ENCODE assay signal across 1 cellular context in genomic region chr6:26026833-26027490, GRCh38.
A peak's percentile ranks its signal among the peaks of the same experiment; 100 is the strongest.
TF ChIP-seq lines count a peak whose summit lies in the region.

No MANE protein-coding gene starts in this region.

TF ChIP-seq in GM23338, 12 proteins besides CTCF, POLR2A, EP300 and RAD21 (continued from another document):
- peak; percentile 79; the same call in 1 of the 2 replicates for TF ChIP-seq ETS1 (IDR thresholded peaks at IDR 0.05)
- TF ChIP-seq EZH2 (IDR thresholded peaks at IDR 0.05; ENCODE audit: low read depth, unreplicated experiment), result no peak
- TF ChIP-seq ZNF462 (CRISPR knock-in tag; IDR thresholded peaks at IDR 0.05), result no peak
- TF ChIP-seq CREB1 (CRISPR knock-in tag; IDR thresholded peaks at IDR 0.05; ENCODE audit: low read depth), result peak; percentile 44
- no peak for TF ChIP-seq JUNB (IDR thresholded peaks at IDR 0.05; ENCODE audit: unreplicated experiment)
- peak; percentile 100 for TF ChIP-seq POLR2AphosphoS5 (IDR thresholded peaks at IDR 0.05; ENCODE audit: low read depth)
- TF ChIP-seq NANOG (IDR thresholded peaks at IDR 0.05; ENCODE audit: borderline replicate concordance), result no peak
- no peak for TF ChIP-seq EZH2phosphoT487 (IDR thresholded peaks at IDR 0.05; ENCODE audit: unreplicated experiment)
- no peak for TF ChIP-seq STAT1 (IDR thresholded peaks at IDR 0.05; ENCODE audit: unreplicated experiment)
